17 cellular contexts compared by ENCODE assay signal in genomic region chr14:101185081-101185835, GRCh38.
"Had no signal": no experiment of that assay in that cellular context is flagged by ENCODE, and none has a peak within 500 bp of the region (broad histone marks: within the 10 kb centered on the region; RNA-seq: fewer than 3 reads in every experiment).

No MANE protein-coding gene starts in this region.

- FAIRE-seq: frontal cortex, keratinocyte, urothelium cell line had no signal

- H3K4me3 ChIP-seq: colonic mucosa, thoracic aorta had no signal

- H3K27ac ChIP-seq: colonic mucosa, thoracic aorta had no signal

- H3K27me3 ChIP-seq: colonic mucosa had no signal

- H3K4me1 ChIP-seq: colonic mucosa had no signal

- ATAC-seq: activated T-cell treated with anti-CD3 and anti-CD28 coated beads, Interleukin-2, amount 50 U/mL, for 72 hours; left ventricle myocardium superior; stimulated activated naive CD8-positive, alpha-beta T cell treated with anti-CD3 and anti-CD28 coated beads, Interleukin-15, amount 100 ng/mL, for 72 hours had no signal

- DNase-seq: activated CD4-positive, alpha-beta T cell treated with anti-CD3 and anti-CD28 coated beads, Interleukin-2, amount 50 U/mL, for 1 hour; activated gamma-delta T cell treated with Interleukin-2 at 50 U/mL for 16 hours; activated naive CD8-positive, alpha-beta T cell treated with anti-CD3 and anti-CD28 coated beads for 36 hours; activated T-cell treated with anti-CD3 and anti-CD28 coated beads, Interleukin-2, amount 50 U/mL, for 72 hours; anterior cingulate cortex; colonic mucosa; effector CD4-positive, alpha-beta T cell; left ventricle myocardium superior; midbrain; naive B cell; occipital lobe; stimulated activated CD4-positive, alpha-beta T cell treated with anti-CD3 and anti-CD28 coated beads, Interleukin-4, amount 100 ng/mL, for 24 hours; stimulated activated naive CD8-positive, alpha-beta T cell treated with anti-CD3 and anti-CD28 coated beads, Interleukin-15, amount 100 ng/mL, for 72 hours had no signal

- H3K36me3 ChIP-seq: colonic mucosa, thoracic aorta had no signal

- H3K9me3 ChIP-seq: colonic mucosa, thoracic aorta had no signal
